7 cellular contexts compared by ENCODE assay signal in genomic region chr5:176216393-176216916, GRCh38. TPM values are rescaled to one million over a fixed set of nuclear protein-coding genes. Genes with fewer than 3 reads are reported as not detected.
DNase-seq lines count a peak whose midpoint lies in the region; ATAC-seq and TF ChIP-seq lines count a peak whose summit lies in the region.
"Not testable (repeated sequence)": the region's sequence is repeated elsewhere in the genome, so short reads cannot be mapped to it uniquely, and the experiment has no call there.

No MANE protein-coding gene starts in this region.

- not testable (repeated sequence) for H3K36me3 Mint-ChIP-seq in activated B cell treated with CpG ODN at 0.5 μM for 24 hours (ENCODE audit: low read depth)

- H2AFZ ChIP-seq in HCT116 (ENCODE audit: low read depth, low read length, poor library complexity, severe bottlenecking), result not testable (repeated sequence)

- H3K4me3 ChIP-seq in HCT116 (replicated peaks in 1 of 2; ENCODE audit: low read depth in 1 of 2, low read length in 2 of 2); breast epithelium; right cardiac atrium (ENCODE audit: low read length); gastrocnemius medialis: not testable (repeated sequence)

- not testable (repeated sequence) for H3K4me2 ChIP-seq in HCT116 (ENCODE audit: low read length)

- H3K9me2 ChIP-seq in HCT116 (ENCODE audit: insufficient read depth), result not testable (repeated sequence)

- not testable (repeated sequence) for H3K27ac ChIP-seq in HCT116 (ENCODE audit: low read depth, low read length); breast epithelium; right cardiac atrium (ENCODE audit: low read length); gastrocnemius medialis

- not testable (repeated sequence) for TF ChIP-seq CTCF in HCT116 (IDR thresholded peaks at IDR 0.05 in 2 of 3, conservative IDR thresholded peaks at IDR 0.05 in 1 of 3; ENCODE audit: borderline replicate concordance in 1 of 3, insufficient read depth in 1 of 3, low read depth in 2 of 3, low read length in 2 of 3); activated B cell treated with CpG ODN at 0.5 μM for 24 hours (IDR thresholded peaks at IDR 0.05); breast epithelium (IDR thresholded peaks at IDR 0.05); gastrocnemius medialis (IDR thresholded peaks at IDR 0.05 in 4 of 5, conservative IDR thresholded peaks at IDR 0.05 in 1 of 5)

- not testable (repeated sequence) for H3K27me3 ChIP-seq in HCT116 (ENCODE audit: insufficient read depth, low read length); breast epithelium; right cardiac atrium (ENCODE audit: control insufficient read depth, insufficient read depth); gastrocnemius medialis

- WGBS in right cardiac atrium, result 57% methylated on average over 9 of the region's 9 CpGs

- H3K9me3 Mint-ChIP-seq in activated B cell treated with CpG ODN at 0.5 μM for 24 hours, result not testable (repeated sequence)

- H3K4me1 ChIP-seq in HCT116 (ENCODE audit: control insufficient read depth in 1 of 2, insufficient read depth in 2 of 2, low read length in 2 of 2); breast epithelium; right cardiac atrium (ENCODE audit: control insufficient read depth, insufficient read depth, low read length); gastrocnemius medialis: not testable (repeated sequence)

- RAD21 ChIA-PET in HCT116 (lab: Charles Lee; ENCODE audit: low non-redundant PET in 1 of 2, low total read pairs in 2 of 2, uncharacterized antibody in 2 of 2, unreplicated experiment in 2 of 2), result not testable (repeated sequence)

- not testable (repeated sequence) for TF ChIP-seq POLR2A in HCT116 (IDR thresholded peaks at IDR 0.05; ENCODE audit: borderline replicate concordance, extremely low read depth, insufficient read depth, insufficient read length); breast epithelium (IDR thresholded peaks at IDR 0.05); gastrocnemius medialis (IDR thresholded peaks at IDR 0.05)

- POLR2A ChIA-PET in HCT116 (lab: Charles Lee); activated B cell treated with CpG ODN at 0.5 μM for 24 hours (lab: Charles Lee): not testable (repeated sequence)

- H3K9ac ChIP-seq in HCT116 (ENCODE audit: low read length), result not testable (repeated sequence)

- intact Hi-C loops in HCT116 (cut with micrococcal nuclease); activated B cell treated with CpG ODN at 0.5 μM for 24 hours (cut with micrococcal nuclease); breast epithelium (cut with DNase I; ENCODE audit: low total_unique reads); right cardiac atrium (cut with DNase I); gastrocnemius medialis (cut with DNase I; ENCODE audit: low total_unique reads): not testable (repeated sequence)

- TF ChIP-seq RAD21 in HCT116 (IDR thresholded peaks at IDR 0.05; ENCODE audit: low read depth), result not testable (repeated sequence)

- not testable (repeated sequence) for H3K36me3 ChIP-seq in HCT116 (ENCODE audit: control insufficient read depth in 1 of 2, insufficient read depth in 2 of 2, low read length in 2 of 2); breast epithelium; gastrocnemius medialis

- not testable (repeated sequence) for H4K20me1 ChIP-seq in HCT116 (ENCODE audit: insufficient read depth)

- DNase-seq in HCT116 (ENCODE audit: low read depth, low spot score); activated B cell treated with CpG ODN at 0.5 μM for 24 hours: not testable (repeated sequence)
- DNase-seq in OCI-M1 (lab: John Stamatoyannopoulos, UW) (peak; percentile 62), breast epithelium (ENCODE audit: low spot score in 2 of 2) (peak; percentile 26 to 64), right cardiac atrium (peak; percentile 67 to 84 (median 77)), mucosa of gallbladder (ENCODE audit: low spot score) (peak; percentile 82), gastrocnemius medialis (peak in 1 of 2 donors; percentile 46)

- peak overlapping the region; percentile 38 for H3K4me3 Mint-ChIP-seq in activated B cell treated with CpG ODN at 0.5 μM for 24 hours

- H3K27me3 Mint-ChIP-seq in activated B cell treated with CpG ODN at 0.5 μM for 24 hours, result peaks cover 18% of the 10 kb centered on the region

- not testable (repeated sequence) for H3K27ac Mint-ChIP-seq in activated B cell treated with CpG ODN at 0.5 μM for 24 hours

- H3K4me1 Mint-ChIP-seq in activated B cell treated with CpG ODN at 0.5 μM for 24 hours, result not testable (repeated sequence)

- H3K79me2 ChIP-seq in HCT116 (ENCODE audit: insufficient read depth, low read length), result not testable (repeated sequence)

- BruUV-seq in HCT116 (replicated peaks; lab: Mats Ljungman, UMichigan), result not testable (repeated sequence)

- ATAC-seq in HCT116, result peak; percentile 22; the same call in 1 of the 2 replicates
- ATAC-seq in activated B cell treated with CpG ODN at 0.5 μM for 24 hours (ENCODE audit: low read depth), result not testable (repeated sequence)
- peak; percentile 81 to 89 for ATAC-seq in right cardiac atrium
- peak; percentile 26 to 69 for ATAC-seq in gastrocnemius medialis

- H3K9me3 ChIP-seq in HCT116 (ENCODE audit: control insufficient read depth in 1 of 2, insufficient read depth in 1 of 2, low read depth in 1 of 2, low read length in 2 of 2); breast epithelium; right cardiac atrium (ENCODE audit: control insufficient read depth, low read length); gastrocnemius medialis: not testable (repeated sequence)

- CTCF ChIA-PET in HCT116 (lab: Charles Lee); activated B cell treated with CpG ODN at 0.5 μM for 24 hours (lab: Charles Lee): not testable (repeated sequence)

- in situ Hi-C loops in gastrocnemius medialis (cut with MboI; ENCODE audit: low sequenced_read_pairs in 4 of 4), result not testable (repeated sequence)

RNA-seq across cellular contexts. Expression of gene SIMC1, which starts 21.8 kb away (rescaled TPM):
- total RNA-seq in HCT116 (2021; ENCODE audit: unreplicated experiment), result 19.7 TPM
- polyA plus RNA-seq in HCT116 (2012), result 9.4 and 12.1 TPM in 2 replicates
- 32.1 and 35.3 TPM in 2 replicates for total RNA-seq in activated B cell treated with CpG ODN at 0.5 μM for 24 hours
- 10 to 100 TPM in 2 of 3 donors, 1 to 10 TPM in 1; 7.7 to 13.4 (median 12.7) TPM for total RNA-seq in breast epithelium
- 1 to 10 TPM; 8.1 to 9.7 (median 9.0) TPM for total RNA-seq in right cardiac atrium
- 4.0 TPM for polyA plus RNA-seq in right cardiac atrium
- 23.3 TPM for total RNA-seq in mucosa of gallbladder
- total RNA-seq in gastrocnemius medialis, result 10 to 100 TPM in 2 of 4 donors, 1 to 10 TPM in 2; 5.1 to 45.8 (median 11.5) TPM
